In the genomic region with DNA sequence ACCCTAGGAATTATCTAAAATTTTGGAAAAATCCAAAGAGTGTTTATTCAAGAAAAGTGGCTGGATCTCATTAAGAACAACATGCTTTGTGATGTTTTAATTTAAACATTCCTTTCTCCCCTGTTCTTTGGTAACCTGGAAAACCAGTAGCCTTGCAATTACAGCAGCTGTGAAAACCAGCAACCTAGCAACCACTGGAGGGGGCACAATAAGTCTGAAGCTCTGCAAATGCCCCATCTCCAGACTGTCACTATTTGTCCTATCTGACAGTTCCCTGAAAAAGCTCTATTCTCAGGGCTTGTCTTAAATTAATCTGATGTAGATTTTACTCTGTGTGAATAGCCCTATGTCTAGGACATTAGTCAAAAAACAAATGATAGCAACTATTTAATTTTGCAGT, we compare ENCODE assay signal across 20 cellular contexts.
"Had no signal": no experiment of that assay in that cellular context is flagged by ENCODE, and none has a peak within 500 bp of the region (broad histone marks: within the 10 kb centered on the region; RNA-seq: fewer than 3 reads in every experiment).

No MANE protein-coding gene starts in this region.

- DNase-seq: activated CD4-positive, alpha-beta T cell treated with anti-CD3 and anti-CD28 coated beads for 1 hour; activated CD8-positive, alpha-beta memory T cell treated with anti-CD3 and anti-CD28 coated beads for 24 hours; activated CD8-positive, alpha-beta memory T cell treated with anti-CD3 and anti-CD28 coated beads, Interleukin-2, amount 50 U/mL, for 48 hours; activated effector memory CD4-positive, alpha-beta T cell treated with Interleukin-2 at 50 U/mL for 16 hours; activated naive CD4-positive, alpha-beta T cell treated with anti-CD3 and anti-CD28 coated beads, Interleukin-2, amount 10 ng/mL, durations not matched to agents 7 days and 5 days; activated T-cell treated with anti-CD3 and anti-CD28 coated beads, Interleukin-2, amount 50 U/mL, for 48 hours; aorta; brain microvascular endothelial cell; central memory CD4-positive, alpha-beta T cell; dorsolateral prefrontal cortex; foreskin keratinocyte; glutamatergic neuron; hippocampal formation; nucleus accumbens; sigmoid colon; spleen; stimulated activated CD4-positive, alpha-beta T cell treated with anti-CD3 and anti-CD28 coated beads, Interleukin-4, amount 100 ng/mL, for 4 hours; stimulated activated naive B cell treated with anti-CD40 and anti-IgM and Interleukin-4, amounts not matched to agents 10 μg/mL and 1 μg/mL and 100 μg/mL, for 72 hours; upper lobe of left lung had no signal

- ATAC-seq: foreskin keratinocyte; left lobe of liver; stimulated activated naive B cell treated with anti-CD40 and anti-IgM and Interleukin-4, amounts not matched to agents 10 μg/mL and 1 μg/mL and 100 μg/mL, for 72 hours had no signal
